8 cellular contexts compared by ENCODE assay signal in genomic region chr6:99611148-99611547, GRCh38.
DNase-seq lines count a peak whose midpoint lies in the region; ATAC-seq lines count a peak whose summit lies in the region.
"Had no signal": no experiment of that assay in that cellular context is flagged by ENCODE, and none has a peak within 500 bp of the region (broad histone marks: within the 10 kb centered on the region; RNA-seq: fewer than 3 reads in every experiment).

No MANE protein-coding gene starts in this region.

- H3K4me1 Mint-ChIP-seq in effector memory CD8-positive, alpha-beta T cell (ENCODE audit: low read depth in 2 of 2) = peaks cover 9 to 24% of the 10 kb centered on the region in 2 donors

- no peaks in the 10 kb centered on the region for H3K9me3 ChIP-seq in effector memory CD4-positive, alpha-beta T cell (ENCODE audit: control insufficient read depth, low read length)

- H3K4me1 ChIP-seq in effector memory CD4-positive, alpha-beta T cell (ENCODE audit: control insufficient read depth, insufficient read depth, low read length, poor library complexity, severe bottlenecking) = peaks cover 27% of the 10 kb centered on the region

- no peak overlapping the region for H3K27ac Mint-ChIP-seq in effector memory CD8-positive, alpha-beta T cell

- no peak overlapping the region for H3K4me3 Mint-ChIP-seq in effector memory CD8-positive, alpha-beta T cell
- H3K4me3 Mint-ChIP-seq: T-cell had no signal

- no peak overlapping the region for H3K27ac ChIP-seq in effector memory CD4-positive, alpha-beta T cell (ENCODE audit: insufficient read depth, low read length, poor library complexity, severe bottlenecking)

- DNase-seq in effector memory CD8-positive, alpha-beta T cell = no peak
- no peak for DNase-seq in effector memory CD4-positive, alpha-beta T cell
- DNase-seq in SW 1271 (lab: John Stamatoyannopoulos, UW) = no peak
- no peak for DNase-seq in hypothalamus (lab: John Stamatoyannopoulos, UW)
- DNase-seq: T-cell had no signal

- no peak overlapping the region for H3K4me3 ChIP-seq in effector memory CD4-positive, alpha-beta T cell (ENCODE audit: insufficient read depth, low read depth, low read length, poor library complexity, severe bottlenecking)

- H3K27me3 ChIP-seq in effector memory CD4-positive, alpha-beta T cell (replicated peaks; ENCODE audit: control insufficient read depth, insufficient read depth, low read length, poor library complexity, severe bottlenecking) = peaks cover 84% of the 10 kb centered on the region

- ATAC-seq in GM18873 (IDR thresholded peaks at IDR 0.05; ENCODE audit: low FRiP score, unreplicated experiment) = peak; percentile 70
- ATAC-seq in GM21717 (IDR thresholded peaks at IDR 0.05; ENCODE audit: unreplicated experiment) = peak; percentile 85
- ATAC-seq in HG03442 (IDR thresholded peaks at IDR 0.05; ENCODE audit: unreplicated experiment) = peak; percentile 57
- ATAC-seq in effector memory CD8-positive, alpha-beta T cell (replicated peaks) = peak; percentile 38

- H3K36me3 Mint-ChIP-seq in effector memory CD8-positive, alpha-beta T cell (ENCODE audit: insufficient read depth) = peaks cover 15% of the 10 kb centered on the region
- H3K36me3 Mint-ChIP-seq: T-cell had no signal

- no peaks in the 10 kb centered on the region for H3K36me3 ChIP-seq in effector memory CD4-positive, alpha-beta T cell (ENCODE audit: control insufficient read depth, insufficient read depth, low read length)

- no peaks in the 10 kb centered on the region for H3K9me3 Mint-ChIP-seq in effector memory CD8-positive, alpha-beta T cell

- H3K27me3 Mint-ChIP-seq in effector memory CD8-positive, alpha-beta T cell = peaks cover 68 to 74% of the 10 kb centered on the region in 2 donors
